ENCODE assay signal across 26 cellular contexts in the genomic region with DNA sequence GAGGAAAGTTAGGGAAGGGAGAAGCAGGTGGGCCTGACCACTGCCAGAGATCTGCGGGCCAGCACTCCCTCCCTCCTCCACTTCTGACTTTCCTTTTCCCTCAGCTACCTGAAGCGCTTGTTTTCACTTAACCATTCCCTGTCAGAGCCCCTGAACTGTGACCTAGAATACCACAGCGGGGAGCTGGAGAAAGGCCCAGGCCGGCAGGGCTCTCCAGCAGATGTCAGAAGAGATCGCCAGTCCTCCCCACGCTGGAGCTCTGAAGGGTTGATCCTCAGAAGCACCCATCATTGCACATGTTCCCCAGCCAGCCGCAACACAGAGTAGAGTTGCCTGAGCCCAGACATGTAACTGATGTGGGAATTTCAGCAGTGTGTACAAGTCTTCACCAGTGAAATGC. TPM values are rescaled to one million over a fixed set of nuclear protein-coding genes. Genes with fewer than 3 reads are reported as not detected.
DNase-seq lines count a peak whose midpoint lies in the region; ATAC-seq and TF ChIP-seq lines count a peak whose summit lies in the region.
"Had no signal": no experiment of that assay in that cellular context is flagged by ENCODE, and none has a peak within 500 bp of the region (broad histone marks: within the 10 kb centered on the region; RNA-seq: fewer than 3 reads in every experiment).

No MANE protein-coding gene starts in this region.

- no peaks in the 10 kb centered on the region for H3K27me3 ChIP-seq in GM23338 (ENCODE audit: insufficient read depth)
- H3K27me3 ChIP-seq in thyroid gland, result no peaks in the 10 kb centered on the region
- H3K27me3 ChIP-seq in effector memory CD4-positive, alpha-beta T cell (replicated peaks; ENCODE audit: control insufficient read depth, insufficient read depth, low read length, poor library complexity, severe bottlenecking), result no peaks in the 10 kb centered on the region
- no peaks in the 10 kb centered on the region for H3K27me3 ChIP-seq in Karpas-422 (ENCODE audit: low read length)
- H3K27me3 ChIP-seq: BLaER1 had no signal

- H3F3A ChIP-seq in GM23338 (replicated peaks; ENCODE audit: low read depth), result no peaks in the 10 kb centered on the region

- H3K9me3 ChIP-seq in thyroid gland (no peaks in the 10 kb centered on the region), Karpas-422 (ENCODE audit: low read length) (no peaks in the 10 kb centered on the region)
- H3K9me3 ChIP-seq in effector memory CD4-positive, alpha-beta T cell (ENCODE audit: control insufficient read depth, low read length), result no peaks in the 10 kb centered on the region
- H3K9me3 ChIP-seq: BLaER1, SJCRH30 had no signal

- no peak overlapping the region for H3K9ac ChIP-seq in Karpas-422 (ENCODE audit: low read length)
- H3K9ac ChIP-seq: BLaER1 had no signal

- H3K79me2 ChIP-seq in GM23338 (replicated peaks; ENCODE audit: insufficient read depth) (no peaks in the 10 kb centered on the region), Karpas-422 (ENCODE audit: low read length) (no peaks in the 10 kb centered on the region)

- H2AFZ ChIP-seq in GM23338, result no peak overlapping the region
- H2AFZ ChIP-seq in Karpas-422 (ENCODE audit: low read length), result no peak overlapping the region
- H2AFZ ChIP-seq: PC-9 had no signal

- H3K27me3 Mint-ChIP-seq in GM23338 (ENCODE audit: insufficient read depth, low read depth, poor library complexity), result peaks cover 2% of the 10 kb centered on the region

- no peaks in the 10 kb centered on the region for H3K9me2 ChIP-seq in GM23338 (ENCODE audit: insufficient read depth)
- no peaks in the 10 kb centered on the region for H3K9me2 ChIP-seq in Karpas-422 (replicated peaks; ENCODE audit: insufficient read depth, low read length)

- H3K4me1 ChIP-seq in GM23338 (ENCODE audit: insufficient read depth) (peaks cover 14% of the 10 kb centered on the region; the same call in 1 of the 2 replicates), thyroid gland (no peaks in the 10 kb centered on the region), Karpas-422 (ENCODE audit: low read length) (no peaks in the 10 kb centered on the region)
- H3K4me1 ChIP-seq in effector memory CD4-positive, alpha-beta T cell (ENCODE audit: control insufficient read depth, insufficient read depth, low read length, poor library complexity, severe bottlenecking), result no peaks in the 10 kb centered on the region
- H3K4me1 ChIP-seq: SJCRH30 had no signal

- no peak for TF ChIP-seq POLR2A in thyroid gland (IDR thresholded peaks at IDR 0.05)

- no peak overlapping the region for H3K4me3 Mint-ChIP-seq in GM23338
- H3K4me3 Mint-ChIP-seq: CD4-positive, CD25-positive, alpha-beta regulatory T cell had no signal

- ATAC-seq in GM23338, result peak; percentile 94
- ATAC-seq: Right ventricle myocardium inferior, SK-N-SH treated with all-trans-retinoic acid at 6 μM for 48 hours had no signal

- peak; percentile 47 for DNase-seq in GM23338 (ENCODE audit: low spot score)
- peak; percentile 2 for DNase-seq in astrocyte of the hippocampus (ENCODE audit: low read depth, low spot score)
- DNase-seq in iPS-NIHi7 (ENCODE audit: extremely low spot score), result peak; percentile 57
- DNase-seq in thyroid gland, result peak; percentile 21 to 24
- no peak for DNase-seq in effector memory CD4-positive, alpha-beta T cell
- DNase-seq in activated CD8-positive, alpha-beta memory T cell treated with anti-CD3 and anti-CD28 coated beads, Interleukin-2, amount 50 U/mL, for 4 hours, result no peak
- DNase-seq in Karpas-422, result no peak
- DNase-seq: CD4-positive, CD25-positive, alpha-beta regulatory T cell; GOT3; KG1; MM.1S; NCI-H1048; NCI-H1417; NCI-H1694; NCI-H2029 treated with DMSO at 0.1 percent for 48 hours; NCI-H446 treated with DMSO at 0.1 percent for 48 hours; NCI-H526; NCI-H82; PC-9; SJCRH30 had no signal

- peaks cover 28% of the 10 kb centered on the region for H3K4me1 Mint-ChIP-seq in GM23338
- H3K4me1 Mint-ChIP-seq: CD4-positive, CD25-positive, alpha-beta regulatory T cell had no signal

- H3K27ac Mint-ChIP-seq in GM23338, result no peak overlapping the region
- H3K27ac Mint-ChIP-seq: CD4-positive, CD25-positive, alpha-beta regulatory T cell had no signal

- H3K9me3 Mint-ChIP-seq in GM23338, result no peaks in the 10 kb centered on the region

- 32 to 41% methylated on average over 7 of the region's 7 CpGs for WGBS in thyroid gland, 2 donors

- H3K27ac ChIP-seq in GM23338 (ENCODE audit: low read depth) (no peak overlapping the region), thyroid gland (no peak overlapping the region), Karpas-422 (ENCODE audit: low read length) (no peak overlapping the region)
- no peak overlapping the region for H3K27ac ChIP-seq in effector memory CD4-positive, alpha-beta T cell (ENCODE audit: insufficient read depth, low read length, poor library complexity, severe bottlenecking)
- H3K27ac ChIP-seq: BLaER1, PC-9, SJCRH30 had no signal

- H3K4me2 ChIP-seq in GM23338 (no peak overlapping the region), Karpas-422 (ENCODE audit: low read depth, low read length, poor library complexity, severe bottlenecking) (no peak overlapping the region)
- H3K4me2 ChIP-seq: BLaER1, PC-9 had no signal

- no peaks in the 10 kb centered on the region for H3K36me3 ChIP-seq in GM23338 (ENCODE audit: insufficient read depth)
- no peaks in the 10 kb centered on the region for H3K36me3 ChIP-seq in thyroid gland
- H3K36me3 ChIP-seq in effector memory CD4-positive, alpha-beta T cell (ENCODE audit: control insufficient read depth, insufficient read depth, low read length), result no peaks in the 10 kb centered on the region
- H3K36me3 ChIP-seq in Karpas-422 (ENCODE audit: insufficient read depth, low read length), result no peaks in the 10 kb centered on the region
- H3K36me3 ChIP-seq: BLaER1, SJCRH30 had no signal

- intact Hi-C loops in thyroid gland (cut with DNase I), result no loop called here

- H4K20me1 ChIP-seq in GM23338 (replicated peaks; ENCODE audit: insufficient read depth) (no peaks in the 10 kb centered on the region), Karpas-422 (ENCODE audit: insufficient read depth, low read depth, low read length) (no peaks in the 10 kb centered on the region)
- H4K20me1 ChIP-seq: BLaER1 had no signal

- H3K4me3 ChIP-seq in GM23338, result no peak overlapping the region
- H3K4me3 ChIP-seq in thyroid gland (replicated peaks in 1 of 3), result no peak overlapping the region
- H3K4me3 ChIP-seq in effector memory CD4-positive, alpha-beta T cell (ENCODE audit: insufficient read depth, low read depth, low read length, poor library complexity, severe bottlenecking), result no peak overlapping the region
- no peak overlapping the region for H3K4me3 ChIP-seq in Karpas-422 (ENCODE audit: low read length)
- H3K4me3 ChIP-seq: BLaER1, PC-9, SJCRH30 had no signal

- peak in 1 of 2 experiments; percentile 38; a peak in 2 of 4 replicates for TF ChIP-seq CTCF in GM23338 (conservative IDR thresholded peaks at IDR 0.05; ENCODE audit: low read depth in 2 of 2)
- no peak for TF ChIP-seq CTCF in thyroid gland (IDR thresholded peaks at IDR 0.05)

- no peaks in the 10 kb centered on the region for H3K36me3 Mint-ChIP-seq in GM23338 (ENCODE audit: low read depth)
- H3K36me3 Mint-ChIP-seq: CD4-positive, CD25-positive, alpha-beta regulatory T cell had no signal

RNA-seq across cellular contexts. Expression of a gene that starts 44.4 kb away (rescaled TPM):
- 0.56 and 5.6 TPM in 2 replicates for total RNA-seq in GM23338 (2014; rRNA removed; shearing (Covaris generic))
- 0.86 and 1.6 TPM in 2 replicates for polyA plus RNA-seq in GM23338 (2016; fragmentation: Nextera tagmentation; extraction: Ambion mirVana)
- total RNA-seq in thyroid gland, result not detected
- total RNA-seq in Karpas-422 (2014; rRNA removed; shearing (Covaris generic); ENCODE audit: low replicate concordance), result not detected in 2 replicates
- total RNA-seq: A172; CD4-positive, CD25-positive, alpha-beta regulatory T cell; G401; PC-9; Right ventricle myocardium inferior; RPMI7951; SJCRH30 had no signal
- polyA plus RNA-seq: CD4-positive, CD25-positive, alpha-beta regulatory T cell had no signal

Comparison
In these comparisons a context has a peak if more than half of its experiments do, and no peak if none do; other contexts are left out.
1. DNase-seq: peak in GM23338 (single experiment), astrocyte of the hippocampus (single experiment), iPS-NIHi7 (single experiment) and thyroid gland (2 of 2); none in effector memory CD4-positive, alpha-beta T cell (0 of 3), activated CD8-positive, alpha-beta memory T cell treated with anti-CD3 and anti-CD28 coated beads, Interleukin-2, amount 50 U/mL, for 4 hours (single experiment) and Karpas-422 (single experiment).